Comparison of ENCODE assay signal across 2 cellular contexts in the genomic region with DNA sequence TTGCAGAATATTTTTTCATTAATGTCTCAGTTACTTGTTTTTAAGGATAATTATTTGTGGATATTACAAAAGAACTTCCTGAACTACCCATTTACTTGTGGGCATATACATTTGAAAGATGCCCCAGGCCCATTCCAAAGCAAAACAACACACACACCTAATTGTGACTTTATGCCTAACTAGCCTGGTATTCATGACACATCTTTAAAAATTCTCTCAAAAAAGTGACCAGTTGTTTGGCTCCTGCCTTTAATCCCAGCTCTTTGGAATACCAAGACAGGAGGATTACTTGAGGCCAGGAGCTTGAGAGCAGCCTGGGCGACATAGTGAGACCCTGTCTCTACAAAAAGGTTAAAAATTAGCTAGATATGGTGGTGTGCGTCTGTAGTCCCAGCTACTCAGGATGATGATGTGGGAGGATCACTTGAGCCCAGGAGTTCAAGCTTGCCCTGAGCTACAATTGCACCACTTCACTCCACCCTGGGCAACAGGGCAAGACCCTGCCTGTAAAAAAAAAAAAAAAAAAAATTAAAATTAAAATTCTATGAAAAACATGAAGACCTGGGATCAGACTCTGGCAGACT.
A peak's percentile ranks its signal among the peaks of the same experiment; 100 is the strongest.
TF ChIP-seq lines count a peak whose summit lies in the region.

No MANE protein-coding gene starts in this region.

TF ChIP-seq in SK-N-SH, 30 proteins besides CTCF, POLR2A, EP300 and RAD21 (continued from another document and continues in another):
- TF ChIP-seq, protein P1, sequence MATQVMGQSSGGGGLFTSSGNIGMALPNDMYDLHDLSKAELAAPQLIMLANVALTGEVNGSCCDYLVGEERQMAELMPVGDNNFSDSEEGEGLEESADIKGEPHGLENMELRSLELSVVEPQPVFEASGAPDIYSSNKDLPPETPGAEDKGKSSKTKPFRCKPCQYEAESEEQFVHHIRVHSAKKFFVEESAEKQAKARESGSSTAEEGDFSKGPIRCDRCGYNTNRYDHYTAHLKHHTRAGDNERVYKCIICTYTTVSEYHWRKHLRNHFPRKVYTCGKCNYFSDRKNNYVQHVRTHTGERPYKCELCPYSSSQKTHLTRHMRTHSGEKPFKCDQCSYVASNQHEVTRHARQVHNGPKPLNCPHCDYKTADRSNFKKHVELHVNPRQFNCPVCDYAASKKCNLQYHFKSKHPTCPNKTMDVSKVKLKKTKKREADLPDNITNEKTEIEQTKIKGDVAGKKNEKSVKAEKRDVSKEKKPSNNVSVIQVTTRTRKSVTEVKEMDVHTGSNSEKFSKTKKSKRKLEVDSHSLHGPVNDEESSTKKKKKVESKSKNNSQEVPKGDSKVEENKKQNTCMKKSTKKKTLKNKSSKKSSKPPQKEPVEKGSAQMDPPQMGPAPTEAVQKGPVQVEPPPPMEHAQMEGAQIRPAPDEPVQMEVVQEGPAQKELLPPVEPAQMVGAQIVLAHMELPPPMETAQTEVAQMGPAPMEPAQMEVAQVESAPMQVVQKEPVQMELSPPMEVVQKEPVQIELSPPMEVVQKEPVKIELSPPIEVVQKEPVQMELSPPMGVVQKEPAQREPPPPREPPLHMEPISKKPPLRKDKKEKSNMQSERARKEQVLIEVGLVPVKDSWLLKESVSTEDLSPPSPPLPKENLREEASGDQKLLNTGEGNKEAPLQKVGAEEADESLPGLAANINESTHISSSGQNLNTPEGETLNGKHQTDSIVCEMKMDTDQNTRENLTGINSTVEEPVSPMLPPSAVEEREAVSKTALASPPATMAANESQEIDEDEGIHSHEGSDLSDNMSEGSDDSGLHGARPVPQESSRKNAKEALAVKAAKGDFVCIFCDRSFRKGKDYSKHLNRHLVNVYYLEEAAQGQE (IDR thresholded peaks at IDR 0.05; ENCODE audit: low read depth, low read length), result no peak
- TF ChIP-seq JUND (IDR thresholded peaks at IDR 0.05) (no peak; the same call in 1 of the 2 replicates), FOXJ3 (CRISPR knock-in tag; IDR thresholded peaks at IDR 0.05) (no peak), RCOR1 (IDR thresholded peaks at IDR 0.05; ENCODE audit: low read length) (no peak), SIN3A (IDR thresholded peaks at IDR 0.05; ENCODE audit: borderline replicate concordance, low read depth, low read length) (no peak), FOXM1 (IDR thresholded peaks at IDR 0.05; ENCODE audit: low read depth) (no peak), MEF2A (IDR thresholded peaks at IDR 0.05; ENCODE audit: borderline replicate concordance, low read depth) (no peak), CHD2 (IDR thresholded peaks at IDR 0.05; ENCODE audit: low read length, partially characterized antibody) (no peak), POLR2AphosphoS5 (IDR thresholded peaks at IDR 0.05; ENCODE audit: low read depth, low read length) (no peak), GATA2 (CRISPR knock-in tag; IDR thresholded peaks at IDR 0.05) (no peak), NRF1 (IDR thresholded peaks at IDR 0.05; ENCODE audit: low read depth, low read length) (no peak), ELF1 (IDR thresholded peaks at IDR 0.05) (no peak), TCF12 (IDR thresholded peaks at IDR 0.05) (peak; percentile 26; the same call in 1 of the 2 replicates), TEAD4 (IDR thresholded peaks at IDR 0.05; ENCODE audit: borderline replicate concordance, insufficient read depth) (0 out of 2 replicates have a peak, but pooled peaks have one; percentile 29), FOSL2 (IDR thresholded peaks at IDR 0.05; ENCODE audit: borderline replicate concordance, low read depth) (peak; percentile 50; the same call in 1 of the 2 replicates), MXI1 (IDR thresholded peaks at IDR 0.05; ENCODE audit: low read depth, low read length) (no peak), RXRA (IDR thresholded peaks at IDR 0.05; ENCODE audit: borderline replicate concordance, low read depth) (no peak)
- TF ChIP-seq, protein P2, sequence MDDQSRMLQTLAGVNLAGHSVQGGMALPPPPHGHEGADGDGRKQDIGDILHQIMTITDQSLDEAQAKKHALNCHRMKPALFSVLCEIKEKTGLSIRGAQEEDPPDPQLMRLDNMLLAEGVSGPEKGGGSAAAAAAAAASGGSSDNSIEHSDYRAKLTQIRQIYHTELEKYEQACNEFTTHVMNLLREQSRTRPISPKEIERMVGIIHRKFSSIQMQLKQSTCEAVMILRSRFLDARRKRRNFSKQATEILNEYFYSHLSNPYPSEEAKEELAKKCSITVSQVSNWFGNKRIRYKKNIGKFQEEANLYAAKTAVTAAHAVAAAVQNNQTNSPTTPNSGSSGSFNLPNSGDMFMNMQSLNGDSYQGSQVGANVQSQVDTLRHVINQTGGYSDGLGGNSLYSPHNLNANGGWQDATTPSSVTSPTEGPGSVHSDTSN (IDR thresholded peaks at IDR 0.05), result no peak
- TF ChIP-seq, protein P3, sequence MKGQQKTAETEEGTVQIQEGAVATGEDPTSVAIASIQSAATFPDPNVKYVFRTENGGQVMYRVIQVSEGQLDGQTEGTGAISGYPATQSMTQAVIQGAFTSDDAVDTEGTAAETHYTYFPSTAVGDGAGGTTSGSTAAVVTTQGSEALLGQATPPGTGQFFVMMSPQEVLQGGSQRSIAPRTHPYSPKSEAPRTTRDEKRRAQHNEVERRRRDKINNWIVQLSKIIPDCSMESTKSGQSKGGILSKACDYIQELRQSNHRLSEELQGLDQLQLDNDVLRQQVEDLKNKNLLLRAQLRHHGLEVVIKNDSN (IDR thresholded peaks at IDR 0.05; ENCODE audit: borderline replicate concordance, low read depth), result no peak
- TF ChIP-seq, protein P4, sequence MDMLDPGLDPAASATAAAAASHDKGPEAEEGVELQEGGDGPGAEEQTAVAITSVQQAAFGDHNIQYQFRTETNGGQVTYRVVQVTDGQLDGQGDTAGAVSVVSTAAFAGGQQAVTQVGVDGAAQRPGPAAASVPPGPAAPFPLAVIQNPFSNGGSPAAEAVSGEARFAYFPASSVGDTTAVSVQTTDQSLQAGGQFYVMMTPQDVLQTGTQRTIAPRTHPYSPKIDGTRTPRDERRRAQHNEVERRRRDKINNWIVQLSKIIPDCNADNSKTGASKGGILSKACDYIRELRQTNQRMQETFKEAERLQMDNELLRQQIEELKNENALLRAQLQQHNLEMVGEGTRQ (IDR thresholded peaks at IDR 0.05; ENCODE audit: borderline replicate concordance, low read depth, low read length), result no peak
- TF ChIP-seq, protein P5, sequence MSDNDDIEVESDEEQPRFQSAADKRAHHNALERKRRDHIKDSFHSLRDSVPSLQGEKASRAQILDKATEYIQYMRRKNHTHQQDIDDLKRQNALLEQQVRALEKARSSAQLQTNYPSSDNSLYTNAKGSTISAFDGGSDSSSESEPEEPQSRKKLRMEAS (IDR thresholded peaks at IDR 0.05; ENCODE audit: low read depth), result no peak
- TF ChIP-seq, protein P6, sequence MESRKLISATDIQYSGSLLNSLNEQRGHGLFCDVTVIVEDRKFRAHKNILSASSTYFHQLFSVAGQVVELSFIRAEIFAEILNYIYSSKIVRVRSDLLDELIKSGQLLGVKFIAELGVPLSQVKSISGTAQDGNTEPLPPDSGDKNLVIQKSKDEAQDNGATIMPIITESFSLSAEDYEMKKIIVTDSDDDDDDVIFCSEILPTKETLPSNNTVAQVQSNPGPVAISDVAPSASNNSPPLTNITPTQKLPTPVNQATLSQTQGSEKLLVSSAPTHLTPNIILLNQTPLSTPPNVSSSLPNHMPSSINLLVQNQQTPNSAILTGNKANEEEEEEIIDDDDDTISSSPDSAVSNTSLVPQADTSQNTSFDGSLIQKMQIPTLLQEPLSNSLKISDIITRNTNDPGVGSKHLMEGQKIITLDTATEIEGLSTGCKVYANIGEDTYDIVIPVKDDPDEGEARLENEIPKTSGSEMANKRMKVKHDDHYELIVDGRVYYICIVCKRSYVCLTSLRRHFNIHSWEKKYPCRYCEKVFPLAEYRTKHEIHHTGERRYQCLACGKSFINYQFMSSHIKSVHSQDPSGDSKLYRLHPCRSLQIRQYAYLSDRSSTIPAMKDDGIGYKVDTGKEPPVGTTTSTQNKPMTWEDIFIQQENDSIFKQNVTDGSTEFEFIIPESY (IDR thresholded peaks at IDR 0.05; ENCODE audit: borderline replicate concordance, low read depth), result no peak

TF ChIP-seq in SK-N-SH treated with all-trans-retinoic acid at 6 μM for 48 hours, 23 proteins besides CTCF, POLR2A, EP300 and RAD21 (continued from another document):
- TF ChIP-seq BACH2 (CRISPR knock-in tag; IDR thresholded peaks at IDR 0.05; ENCODE audit: borderline replicate concordance) (no peak), GLIS3 (CRISPR knock-in tag; IDR thresholded peaks at IDR 0.05) (no peak), OSR1 (CRISPR knock-in tag; IDR thresholded peaks at IDR 0.05) (no peak), ZC3H10 (CRISPR knock-in tag; IDR thresholded peaks at IDR 0.05) (no peak), ZNF565 (CRISPR knock-in tag; conservative IDR thresholded peaks at IDR 0.05; ENCODE audit: low read depth) (no peak), TCF4 (CRISPR knock-in tag; IDR thresholded peaks at IDR 0.05; ENCODE audit: borderline replicate concordance) (no peak), ZFP3 (CRISPR knock-in tag; IDR thresholded peaks at IDR 0.05) (no peak), ZNF8 (CRISPR knock-in tag; IDR thresholded peaks at IDR 0.05) (no peak), SNAI2 (CRISPR knock-in tag; IDR thresholded peaks at IDR 0.05) (no peak), TOX (CRISPR knock-in tag; IDR thresholded peaks at IDR 0.05; ENCODE audit: borderline replicate concordance) (no peak)
- TF ChIP-seq, protein P7, sequence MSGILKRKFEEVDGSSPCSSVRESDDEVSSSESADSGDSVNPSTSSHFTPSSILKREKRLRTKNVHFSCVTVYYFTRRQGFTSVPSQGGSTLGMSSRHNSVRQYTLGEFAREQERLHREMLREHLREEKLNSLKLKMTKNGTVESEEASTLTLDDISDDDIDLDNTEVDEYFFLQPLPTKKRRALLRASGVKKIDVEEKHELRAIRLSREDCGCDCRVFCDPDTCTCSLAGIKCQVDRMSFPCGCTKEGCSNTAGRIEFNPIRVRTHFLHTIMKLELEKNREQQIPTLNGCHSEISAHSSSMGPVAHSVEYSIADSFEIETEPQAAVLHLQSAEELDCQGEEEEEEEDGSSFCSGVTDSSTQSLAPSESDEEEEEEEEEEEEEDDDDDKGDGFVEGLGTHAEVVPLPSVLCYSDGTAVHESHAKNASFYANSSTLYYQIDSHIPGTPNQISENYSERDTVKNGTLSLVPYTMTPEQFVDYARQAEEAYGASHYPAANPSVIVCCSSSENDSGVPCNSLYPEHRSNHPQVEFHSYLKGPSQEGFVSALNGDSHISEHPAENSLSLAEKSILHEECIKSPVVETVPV (CRISPR knock-in tag; IDR thresholded peaks at IDR 0.05), result no peak
- TF ChIP-seq, protein P8, sequence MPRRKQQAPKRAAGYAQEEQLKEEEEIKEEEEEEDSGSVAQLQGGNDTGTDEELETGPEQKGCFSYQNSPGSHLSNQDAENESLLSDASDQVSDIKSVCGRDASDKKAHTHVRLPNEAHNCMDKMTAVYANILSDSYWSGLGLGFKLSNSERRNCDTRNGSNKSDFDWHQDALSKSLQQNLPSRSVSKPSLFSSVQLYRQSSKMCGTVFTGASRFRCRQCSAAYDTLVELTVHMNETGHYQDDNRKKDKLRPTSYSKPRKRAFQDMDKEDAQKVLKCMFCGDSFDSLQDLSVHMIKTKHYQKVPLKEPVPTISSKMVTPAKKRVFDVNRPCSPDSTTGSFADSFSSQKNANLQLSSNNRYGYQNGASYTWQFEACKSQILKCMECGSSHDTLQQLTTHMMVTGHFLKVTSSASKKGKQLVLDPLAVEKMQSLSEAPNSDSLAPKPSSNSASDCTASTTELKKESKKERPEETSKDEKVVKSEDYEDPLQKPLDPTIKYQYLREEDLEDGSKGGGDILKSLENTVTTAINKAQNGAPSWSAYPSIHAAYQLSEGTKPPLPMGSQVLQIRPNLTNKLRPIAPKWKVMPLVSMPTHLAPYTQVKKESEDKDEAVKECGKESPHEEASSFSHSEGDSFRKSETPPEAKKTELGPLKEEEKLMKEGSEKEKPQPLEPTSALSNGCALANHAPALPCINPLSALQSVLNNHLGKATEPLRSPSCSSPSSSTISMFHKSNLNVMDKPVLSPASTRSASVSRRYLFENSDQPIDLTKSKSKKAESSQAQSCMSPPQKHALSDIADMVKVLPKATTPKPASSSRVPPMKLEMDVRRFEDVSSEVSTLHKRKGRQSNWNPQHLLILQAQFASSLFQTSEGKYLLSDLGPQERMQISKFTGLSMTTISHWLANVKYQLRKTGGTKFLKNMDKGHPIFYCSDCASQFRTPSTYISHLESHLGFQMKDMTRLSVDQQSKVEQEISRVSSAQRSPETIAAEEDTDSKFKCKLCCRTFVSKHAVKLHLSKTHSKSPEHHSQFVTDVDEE (CRISPR knock-in tag; IDR thresholded peaks at IDR 0.05), result no peak
